Comparison of ENCODE assay signal across 18 cellular contexts in genomic region chr5:53116597-53116996, GRCh38. TPM values are rescaled to one million over a fixed set of nuclear protein-coding genes. Genes with fewer than 3 reads are reported as not detected.
DNase-seq lines count a peak whose midpoint lies in the region; ATAC-seq and TF ChIP-seq lines count a peak whose summit lies in the region.
"Had no signal": no experiment of that assay in that cellular context is flagged by ENCODE, and none has a peak within 500 bp of the region (broad histone marks: within the 10 kb centered on the region; RNA-seq: fewer than 3 reads in every experiment).

No MANE protein-coding gene starts in this region.

- H3K4me3 ChIP-seq in heart right ventricle = no peak overlapping the region
- H3K4me3 ChIP-seq: GM23248, HAP-1 had no signal

- WGBS in heart right ventricle, 2 donors = 84 to 92% methylated on average over 1 of the region's 1 CpG

- H3K4me1 ChIP-seq in heart right ventricle = no peaks in the 10 kb centered on the region
- H3K4me1 ChIP-seq: BE2C, HAP-1 had no signal

- peak; percentile 18 for ATAC-seq in left lobe of liver
- ATAC-seq in sciatic nerve = no peak
- no peak for ATAC-seq in heart right ventricle

- intact Hi-C loops in sciatic nerve (cut with DNase I) (no loop called here), heart right ventricle (cut with DNase I) (no loop called here)

- TF ChIP-seq CTCF in heart right ventricle (IDR thresholded peaks at IDR 0.05) = no peak

- no peaks in the 10 kb centered on the region for H3K27me3 ChIP-seq in heart right ventricle

- peak; percentile 20 for DNase-seq in EH (ENCODE audit: low read depth)
- DNase-seq in NCI-H69 (lab: John Stamatoyannopoulos, UW) = peak; percentile 7
- no peak for DNase-seq in left lobe of liver (ENCODE audit: low spot score)
- DNase-seq in sciatic nerve (ENCODE audit: low spot score) = no peak
- DNase-seq in GM19240 (ENCODE audit: insufficient read length, low spot score) = no peak
- DNase-seq in heart right ventricle = no peak
- DNase-seq: ACHN; BE2C; C1 segment of cervical spinal cord; CD4-positive, CD25-positive, alpha-beta regulatory T cell; CD8-positive, alpha-beta memory T cell; COR-L47; DMS 273 treated with DMSO at 0.1 percent for 48 hours; DMS53; DND-41; GDM1; GM23248 had no signal

- H3K9me3 ChIP-seq in heart right ventricle = peaks cover 0 to 5% (median 0%) of the 10 kb centered on the region in 11 donors
- H3K9me3 ChIP-seq: BE2C, HAP-1 had no signal

- peaks cover 0 to 7% (median 0%) of the 10 kb centered on the region in 9 donors for H3K36me3 ChIP-seq in heart right ventricle
- H3K36me3 ChIP-seq: BE2C, HAP-1 had no signal

- no peak overlapping the region for H3K27ac ChIP-seq in heart right ventricle
- H3K27ac ChIP-seq: GM23248 had no signal

RNA-seq across cellular contexts. Expression of gene MOCS2, which starts 7.0 kb away (rescaled TPM):
- total RNA-seq in left lobe of liver = 42.5 TPM
- total RNA-seq in sciatic nerve = 41.4 TPM
- 100 to 1,000 TPM in 1 of 10 donors, 10 to 100 TPM in 9; 68.3 to 113 (median 80.3) TPM for total RNA-seq in heart right ventricle
- polyA plus RNA-seq in heart right ventricle = 100 to 1,000 TPM in 1 of 2 donors, 10 to 100 TPM in 1; 66.3 to 135 TPM

Comparison
In these comparisons a context has a peak if more than half of its experiments do, and no peak if none do; other contexts are left out.
1. DNase-seq: peak in EH (single experiment) and NCI-H69 (single experiment); none in left lobe of liver (single experiment), sciatic nerve (single experiment), GM19240 (single experiment) and heart right ventricle (0 of 2).